In the genomic region with DNA sequence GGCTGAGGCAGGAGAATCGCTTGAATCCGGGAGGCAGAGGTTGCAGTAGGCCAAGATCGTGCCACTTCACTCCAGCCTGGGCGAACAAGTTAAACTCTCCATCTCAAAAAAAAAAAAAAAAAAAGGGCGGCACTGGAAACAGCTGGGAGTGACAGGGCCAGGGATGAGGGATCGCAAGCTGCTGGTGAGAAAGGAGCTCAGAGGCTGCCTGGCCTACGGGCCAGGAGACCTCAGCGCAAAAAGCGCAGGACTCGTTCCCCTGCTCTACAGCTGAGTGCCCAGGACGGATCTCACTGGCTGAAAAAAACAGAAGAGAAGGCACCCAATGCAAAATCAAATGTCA, we compare ENCODE assay signal across 8 cellular contexts. TPM values are rescaled to one million over a fixed set of nuclear protein-coding genes. Genes with fewer than 3 reads are reported as not detected.
A peak's percentile ranks its signal among the peaks of the same experiment; 100 is the strongest.
DNase-seq lines count a peak whose midpoint lies in the region; ATAC-seq and TF ChIP-seq lines count a peak whose summit lies in the region.

No MANE protein-coding gene starts in this region.

- no peaks in the 10 kb centered on the region for H3K27me3 Mint-ChIP-seq in CD8-positive, alpha-beta T cell (ENCODE audit: low read depth)
- H3K27me3 Mint-ChIP-seq in dendritic cell treated with granulocyte-macrophage colony-stimulating factor and Interleukin-4, amounts not matched to agents 40 ng/mL and 50 ng/mL, for 4 days = no peaks in the 10 kb centered on the region

- peaks cover 62% of the 10 kb centered on the region for H3K4me1 Mint-ChIP-seq in CD8-positive, alpha-beta T cell (ENCODE audit: low read depth)
- H3K4me1 Mint-ChIP-seq in dendritic cell treated with granulocyte-macrophage colony-stimulating factor and Interleukin-4, amounts not matched to agents 40 ng/mL and 50 ng/mL, for 4 days (ENCODE audit: low read depth) = peaks cover 68% of the 10 kb centered on the region

- TF ChIP-seq POLR2A in tibial nerve (IDR thresholded peaks at IDR 0.05) = no peak

- in situ Hi-C loops in GM23248 (cut with MboI) = no loop called here

- peaks cover 32% of the 10 kb centered on the region for H3F3A ChIP-seq in GM23248 (ENCODE audit: insufficient read depth)

- peaks cover 27% of the 10 kb centered on the region for H3K36me3 Mint-ChIP-seq in CD8-positive, alpha-beta T cell
- H3K36me3 Mint-ChIP-seq in dendritic cell treated with granulocyte-macrophage colony-stimulating factor and Interleukin-4, amounts not matched to agents 40 ng/mL and 50 ng/mL, for 4 days (ENCODE audit: low read depth) = peaks cover 33% of the 10 kb centered on the region

- 0 to 6% methylated on average over 7 to 11 of the region's 11 CpGs for WGBS in GM23248 (ENCODE audit: low coverage in 1 of 2, low lambda C conversion rate in 2 of 2, missing lambda C conversion rate in 2 of 2), 2 experiments
- 13 to 20% methylated on average over 11 of the region's 11 CpGs for WGBS in tibial nerve, 2 donors

- POLR2A ChIA-PET in CD8-positive, alpha-beta T cell (lab: Charles Lee) = interaction anchor here (0.9 to 1.0 kb wide), 2 partner anchors 12 to 1208 kb away, joined by 3 to 5 read pairs; partner anchors contain the start of gene SAMM50

- no peaks in the 10 kb centered on the region for H3K27me3 ChIP-seq in CD8-positive, alpha-beta T cell (ENCODE audit: insufficient read depth, low read length)
- no peaks in the 10 kb centered on the region for H3K27me3 ChIP-seq in GM23248 (replicated peaks; ENCODE audit: insufficient read depth)
- no peaks in the 10 kb centered on the region for H3K27me3 ChIP-seq in OCI-LY3 (ENCODE audit: low read depth, low read length)
- no peaks in the 10 kb centered on the region for H3K27me3 ChIP-seq in lower lobe of right lung (ENCODE audit: low read depth)
- H3K27me3 ChIP-seq in tibial nerve = no peaks in the 10 kb centered on the region

- H3K4me3 Mint-ChIP-seq in CD8-positive, alpha-beta T cell = peak overlapping the region; percentile 92
- H3K4me3 Mint-ChIP-seq in dendritic cell treated with granulocyte-macrophage colony-stimulating factor and Interleukin-4, amounts not matched to agents 40 ng/mL and 50 ng/mL, for 4 days = peak overlapping the region; percentile 91

- peak overlapping the region; percentile 84 for H3K27ac Mint-ChIP-seq in CD8-positive, alpha-beta T cell
- H3K27ac Mint-ChIP-seq in dendritic cell treated with granulocyte-macrophage colony-stimulating factor and Interleukin-4, amounts not matched to agents 40 ng/mL and 50 ng/mL, for 4 days = peak overlapping the region; percentile 92

- H3K4me2 ChIP-seq in GM23248 (ENCODE audit: unreplicated experiment) (peak overlapping the region; percentile 88), OCI-LY3 (ENCODE audit: low read length) (peak overlapping the region; percentile 93)

- H3K36me3 ChIP-seq in CD8-positive, alpha-beta T cell (ENCODE audit: insufficient read depth, low read length) = no peaks in the 10 kb centered on the region
- 0 out of 2 replicates have a peak, but pooled peaks cover under 1% of the 10 kb centered on the region for H3K36me3 ChIP-seq in GM23248 (ENCODE audit: low read depth)
- H3K36me3 ChIP-seq in OCI-LY3 (replicated peaks; ENCODE audit: low read depth, low read length) = peaks cover 28% of the 10 kb centered on the region
- H3K36me3 ChIP-seq in lower lobe of right lung = peaks cover 11% of the 10 kb centered on the region
- no peaks in the 10 kb centered on the region for H3K36me3 ChIP-seq in tibial nerve

- no peaks in the 10 kb centered on the region for H3K9me3 Mint-ChIP-seq in CD8-positive, alpha-beta T cell
- no peaks in the 10 kb centered on the region for H3K9me3 Mint-ChIP-seq in dendritic cell treated with granulocyte-macrophage colony-stimulating factor and Interleukin-4, amounts not matched to agents 40 ng/mL and 50 ng/mL, for 4 days

- ATAC-seq in CD8-positive, alpha-beta T cell = peak; percentile 19
- ATAC-seq in lower lobe of right lung = peak; percentile 55 to 62

- H3K9ac ChIP-seq in GM23248 (peak overlapping the region; percentile 91), OCI-LY3 (ENCODE audit: low read length) (peak overlapping the region; percentile 86)

- H2AFZ ChIP-seq in GM23248 (peak overlapping the region; percentile 91), OCI-LY3 (ENCODE audit: low read depth, low read length) (peak overlapping the region; percentile 53; the same call in 1 of the 2 replicates)

- H3K9me3 ChIP-seq in CD8-positive, alpha-beta T cell (ENCODE audit: low read length) = no peaks in the 10 kb centered on the region
- no peaks in the 10 kb centered on the region for H3K9me3 ChIP-seq in GM23248 (ENCODE audit: low read depth)
- H3K9me3 ChIP-seq in OCI-LY3 (ENCODE audit: insufficient read depth, low read length) = no peaks in the 10 kb centered on the region
- no peaks in the 10 kb centered on the region for H3K9me3 ChIP-seq in lower lobe of right lung
- H3K9me3 ChIP-seq in tibial nerve = no peaks in the 10 kb centered on the region

- CTCF ChIA-PET in CD8-positive, alpha-beta T cell (lab: Charles Lee) = interaction anchor here (0.5 to 1.0 kb wide), 4 partner anchors 10 to 218 kb away, joined by 3 read pairs; no protein-coding TSS in a partner anchor

- H3K79me2 ChIP-seq in GM23248 (ENCODE audit: insufficient read depth) = peaks cover 78% of the 10 kb centered on the region
- peaks cover 96% of the 10 kb centered on the region for H3K79me2 ChIP-seq in OCI-LY3 (ENCODE audit: low read length)

- no peak for TF ChIP-seq EP300 in tibial nerve (IDR thresholded peaks at IDR 0.05)

- no peaks in the 10 kb centered on the region for H4K20me1 ChIP-seq in GM23248 (ENCODE audit: insufficient read depth)
- H4K20me1 ChIP-seq in OCI-LY3 (ENCODE audit: insufficient read depth, low read length) = 0 out of 2 replicates have a peak, but pooled peaks cover 17% of the 10 kb centered on the region

- no peak for DNase-seq in CD8-positive, alpha-beta T cell
- DNase-seq in GM23248 (peak; percentile 72), lower lobe of right lung (no peak), tibial nerve (ENCODE audit: low spot score in 2 of 2) (no peak), midbrain (lab: John Stamatoyannopoulos, UW) (no peak), 8988T (no peak)

- intact Hi-C loops in CD8-positive, alpha-beta T cell (cut with DNase I, micrococcal nuclease) = loop anchor here (1.0 to 10.0 kb wide), 8 partner anchors 78 to 1208 kb away; partner anchors contain the start of genes CDPF1 (in 1 of the 2), PRR5 (in 1 of the 2) and SAMM50 (in 1 of the 2)
- intact Hi-C loops in dendritic cell treated with granulocyte-macrophage colony-stimulating factor and Interleukin-4, amounts not matched to agents 40 ng/mL and 50 ng/mL, for 4 days (cut with micrococcal nuclease) = no loop called here
- intact Hi-C loops in lower lobe of right lung (cut with DNase I) = no loop called here

- no peaks in the 10 kb centered on the region for H3K9me2 ChIP-seq in GM23248 (ENCODE audit: insufficient read depth)

- H3K27ac ChIP-seq in CD8-positive, alpha-beta T cell (ENCODE audit: low read depth, low read length) = peak overlapping the region; percentile 86
- H3K27ac ChIP-seq in GM23248 = peak overlapping the region; percentile 73
- H3K27ac ChIP-seq in OCI-LY3 (ENCODE audit: low read length) = peak overlapping the region; percentile 57
- H3K27ac ChIP-seq in lower lobe of right lung = peak overlapping the region; percentile 93
- H3K27ac ChIP-seq in tibial nerve = peak overlapping the region; percentile 69 to 94 (median 86)

- peak overlapping the region; percentile 90 for H3K4me3 ChIP-seq in CD8-positive, alpha-beta T cell (ENCODE audit: low read depth, low read length)
- H3K4me3 ChIP-seq in GM23248 (peak overlapping the region; percentile 88), OCI-LY3 (ENCODE audit: low read length) (peak overlapping the region; percentile 90), lower lobe of right lung (peak overlapping the region; percentile 77), tibial nerve (peak overlapping the region; percentile 72 to 97 (median 86))

- peaks cover 38% of the 10 kb centered on the region for H3K4me1 ChIP-seq in CD8-positive, alpha-beta T cell (ENCODE audit: insufficient read depth, low read length)
- H3K4me1 ChIP-seq in GM23248 (ENCODE audit: insufficient read depth) (peaks cover 32% of the 10 kb centered on the region), OCI-LY3 (ENCODE audit: low read length) (peaks cover 14% of the 10 kb centered on the region), lower lobe of right lung (peaks cover 71% of the 10 kb centered on the region), tibial nerve (peaks cover 0 to 58% (median 18%) of the 10 kb centered on the region in 4 donors)

- no peak for TF ChIP-seq CTCF in CD8-positive, alpha-beta T cell (IDR thresholded peaks at IDR 0.05)
- TF ChIP-seq CTCF in OCI-LY3 (IDR thresholded peaks at IDR 0.05; ENCODE audit: low read depth, low read length) (no peak), lower lobe of right lung (IDR thresholded peaks at IDR 0.05) (no peak), tibial nerve (IDR thresholded peaks at IDR 0.05) (no peak)

RNA-seq across cellular contexts. Expression of gene NUP50, which starts 0.7 kb away (rescaled TPM):
- total RNA-seq in CD8-positive, alpha-beta T cell = 100 to 1,000 TPM; 133 to 134 TPM
- 30.8 and 91.7 TPM in 2 replicates for total RNA-seq in GM23248 (2014; rRNA removed; shearing (Covaris generic))
- 21.1 and 22.3 TPM in 2 replicates for polyA plus RNA-seq in GM23248 (2016; fragmentation: Nextera tagmentation; extraction: Ambion mirVana)
- total RNA-seq in lower lobe of right lung (49.5 TPM), tibial nerve (10 to 100 TPM; 38.9 to 96.9 (median 72.0) TPM)

Comparison
In these comparisons a context has a peak if more than half of its experiments do, and no peak if none do; other contexts are left out.
1. intact Hi-C loops: an anchor here in CD8-positive, alpha-beta T cell (1.0 to 10.0 kb wide); none called in dendritic cell treated with granulocyte-macrophage colony-stimulating factor and Interleukin-4, amounts not matched to agents 40 ng/mL and 50 ng/mL, for 4 days and lower lobe of right lung.